Comparison of ENCODE assay signal across 16 cellular contexts in genomic region chr7:149444260-149444659, GRCh38.
"Had no signal": no experiment of that assay in that cellular context is flagged by ENCODE, and none has a peak within 500 bp of the region (broad histone marks: within the 10 kb centered on the region; RNA-seq: fewer than 3 reads in every experiment).

No MANE protein-coding gene starts in this region.

- H3K27ac Mint-ChIP-seq: activated CD4-positive, alpha-beta T cell treated with anti-CD3 and anti-CD28 coated beads, Interleukin-2, amount 10 ng/mL, durations not matched to agents 7 days and 5 days; activated CD8-positive, alpha-beta T cell treated with anti-CD3 and anti-CD28 coated beads, Interleukin-2, amount 10 ng/mL, durations not matched to agents 7 days and 5 days; activated naive CD4-positive, alpha-beta T cell treated with anti-CD3 and anti-CD28 coated beads, Interleukin-2, amount 50 U/mL, for 24 hours; dendritic cell treated with granulocyte-macrophage colony-stimulating factor and Interleukin-4, amounts not matched to agents 40 ng/mL and 50 ng/mL, for 4 days; stimulated activated memory B cell treated with anti-CD40 and anti-IgM and Interleukin-4, amounts not matched to agents 10 μg/mL and 1 μg/mL and 100 μg/mL, for 72 hours had no signal

- H3K9me3 ChIP-seq: adrenal gland, esophagus squamous epithelium, ovary had no signal

- ATAC-seq: activated CD8-positive, alpha-beta T cell treated with anti-CD3 and anti-CD28 coated beads, Interleukin-2, amount 10 ng/mL, durations not matched to agents 7 days and 5 days; activated T-cell treated with anti-CD3 and anti-CD28 coated beads, Interleukin-2, amount 50 U/mL, for 4 hours; left cardiac atrium; naive thymus-derived CD8-positive, alpha-beta T cell; sciatic nerve; stimulated activated memory B cell treated with anti-CD40 and anti-IgM and Interleukin-4, amounts not matched to agents 10 μg/mL and 1 μg/mL and 100 μg/mL, for 72 hours had no signal

- H3K27ac ChIP-seq: adrenal gland, esophagus squamous epithelium, ovary had no signal

- H3K9me3 Mint-ChIP-seq: activated CD4-positive, alpha-beta T cell treated with anti-CD3 and anti-CD28 coated beads, Interleukin-2, amount 10 ng/mL, durations not matched to agents 7 days and 5 days; activated naive CD4-positive, alpha-beta T cell treated with anti-CD3 and anti-CD28 coated beads, Interleukin-2, amount 50 U/mL, for 24 hours; activated T-cell treated with anti-CD3 and anti-CD28 coated beads, Interleukin-2, amount 50 U/mL, for 4 hours; dendritic cell treated with granulocyte-macrophage colony-stimulating factor and Interleukin-4, amounts not matched to agents 40 ng/mL and 50 ng/mL, for 4 days; naive thymus-derived CD8-positive, alpha-beta T cell; stimulated activated memory B cell treated with anti-CD40 and anti-IgM and Interleukin-4, amounts not matched to agents 10 μg/mL and 1 μg/mL and 100 μg/mL, for 72 hours had no signal

- H3K4me3 Mint-ChIP-seq: activated CD4-positive, alpha-beta T cell treated with anti-CD3 and anti-CD28 coated beads, Interleukin-2, amount 10 ng/mL, durations not matched to agents 7 days and 5 days; activated CD8-positive, alpha-beta T cell treated with anti-CD3 and anti-CD28 coated beads, Interleukin-2, amount 10 ng/mL, durations not matched to agents 7 days and 5 days; activated naive CD4-positive, alpha-beta T cell treated with anti-CD3 and anti-CD28 coated beads, Interleukin-2, amount 50 U/mL, for 24 hours; activated T-cell treated with anti-CD3 and anti-CD28 coated beads, Interleukin-2, amount 50 U/mL, for 4 hours; dendritic cell treated with granulocyte-macrophage colony-stimulating factor and Interleukin-4, amounts not matched to agents 40 ng/mL and 50 ng/mL, for 4 days; naive thymus-derived CD8-positive, alpha-beta T cell; stimulated activated memory B cell treated with anti-CD40 and anti-IgM and Interleukin-4, amounts not matched to agents 10 μg/mL and 1 μg/mL and 100 μg/mL, for 72 hours had no signal

- H3K4me1 ChIP-seq: adrenal gland, esophagus squamous epithelium had no signal

- H3K27me3 Mint-ChIP-seq: activated CD4-positive, alpha-beta T cell treated with anti-CD3 and anti-CD28 coated beads, Interleukin-2, amount 10 ng/mL, durations not matched to agents 7 days and 5 days; activated naive CD4-positive, alpha-beta T cell treated with anti-CD3 and anti-CD28 coated beads, Interleukin-2, amount 50 U/mL, for 24 hours; dendritic cell treated with granulocyte-macrophage colony-stimulating factor and Interleukin-4, amounts not matched to agents 40 ng/mL and 50 ng/mL, for 4 days; naive thymus-derived CD8-positive, alpha-beta T cell; stimulated activated memory B cell treated with anti-CD40 and anti-IgM and Interleukin-4, amounts not matched to agents 10 μg/mL and 1 μg/mL and 100 μg/mL, for 72 hours had no signal

- H3K36me3 ChIP-seq: ovary had no signal

- H3K27me3 ChIP-seq: adrenal gland, esophagus squamous epithelium, ovary had no signal

- H3K4me3 ChIP-seq: adrenal gland, esophagus squamous epithelium, ovary had no signal

- DNase-seq: activated CD4-positive, alpha-beta T cell treated with anti-CD3 and anti-CD28 coated beads, Interleukin-2, amount 10 ng/mL, durations not matched to agents 7 days and 5 days; activated CD8-positive, alpha-beta T cell treated with anti-CD3 and anti-CD28 coated beads, Interleukin-2, amount 10 ng/mL, durations not matched to agents 7 days and 5 days; activated effector memory CD4-positive, alpha-beta T cell treated with anti-CD3 and anti-CD28 coated beads, Interleukin-2, amount 50 U/mL, for 16 hours; activated T-cell treated with anti-CD3 and anti-CD28 coated beads, Interleukin-2, amount 50 U/mL, for 4 hours; adrenal gland; effector CD8-positive, alpha-beta T cell; esophagus squamous epithelium; left cardiac atrium; naive thymus-derived CD8-positive, alpha-beta T cell; ovary; stimulated activated CD4-positive, alpha-beta T cell treated with anti-CD3 and anti-CD28 coated beads, Interleukin-4, amount 100 ng/mL, for 4 hours; SW 1271 had no signal
